15 cellular contexts compared by ENCODE assay signal in the genomic region with DNA sequence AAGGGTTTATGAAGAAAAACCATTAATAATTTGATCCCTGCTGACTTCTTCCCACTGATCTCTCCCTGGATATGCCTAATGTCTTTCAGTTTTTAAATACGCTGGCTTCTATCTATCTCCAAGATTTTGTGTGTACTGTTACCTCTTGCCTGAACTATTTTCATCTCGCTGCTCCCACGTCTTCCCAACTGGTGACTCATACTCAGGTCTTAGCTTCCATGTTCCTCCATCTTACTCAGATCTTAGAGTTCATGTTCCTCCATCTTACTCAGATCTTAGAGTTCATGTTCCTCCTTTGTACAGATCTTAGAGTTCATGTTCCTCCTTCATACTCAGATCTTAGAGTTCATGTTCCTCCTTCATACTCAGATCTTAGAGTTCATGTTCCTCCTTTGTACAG.
A peak's percentile ranks its signal among the peaks of the same experiment; 100 is the strongest.
DNase-seq lines count a peak whose midpoint lies in the region; ATAC-seq and TF ChIP-seq lines count a peak whose summit lies in the region.
"Had no signal": no experiment of that assay in that cellular context is flagged by ENCODE, and none has a peak within 500 bp of the region (broad histone marks: within the 10 kb centered on the region; RNA-seq: fewer than 3 reads in every experiment).

No MANE protein-coding gene starts in this region.

- peaks cover 3% of the 10 kb centered on the region for H3K36me3 ChIP-seq in OCI-LY3 (replicated peaks; ENCODE audit: low read depth, low read length)

- H3K4me1 Mint-ChIP-seq in stimulated activated naive B cell treated with anti-CD40 and anti-IgM and Interleukin-4, amounts not matched to agents 10 μg/mL and 1 μg/mL and 100 μg/mL, for 72 hours: peaks cover 0 to 5% of the 10 kb centered on the region in 2 donors
- H3K4me1 Mint-ChIP-seq in stimulated activated naive CD8-positive, alpha-beta T cell treated with anti-CD3 and anti-CD28 coated beads, Interleukin-15, amount 100 ng/mL, for 72 hours: no peaks in the 10 kb centered on the region
- H3K4me1 Mint-ChIP-seq: CD4-positive, CD25-positive, alpha-beta regulatory T cell; GM23338; H9 had no signal

- H3K4me2 ChIP-seq in OCI-LY3 (ENCODE audit: low read length): no peak overlapping the region
- H3K4me2 ChIP-seq: GM23338 had no signal

- H3K9me3 Mint-ChIP-seq in stimulated activated naive B cell treated with anti-CD40 and anti-IgM and Interleukin-4, amounts not matched to agents 10 μg/mL and 1 μg/mL and 100 μg/mL, for 72 hours: peaks cover 6 to 10% of the 10 kb centered on the region in 2 donors
- peaks cover 0 to 5% of the 10 kb centered on the region in 2 donors for H3K9me3 Mint-ChIP-seq in stimulated activated naive CD8-positive, alpha-beta T cell treated with anti-CD3 and anti-CD28 coated beads, Interleukin-15, amount 100 ng/mL, for 72 hours
- H3K9me3 Mint-ChIP-seq: CD8-positive, alpha-beta T cell had no signal

- no peaks in the 10 kb centered on the region for H4K20me1 ChIP-seq in OCI-LY3 (ENCODE audit: insufficient read depth, low read length)

- TF ChIP-seq CTCF in OCI-LY3 (IDR thresholded peaks at IDR 0.05; ENCODE audit: low read depth, low read length): no peak

- peaks cover 30 to 40% of the 10 kb centered on the region in 2 donors for H3K27me3 Mint-ChIP-seq in stimulated activated naive B cell treated with anti-CD40 and anti-IgM and Interleukin-4, amounts not matched to agents 10 μg/mL and 1 μg/mL and 100 μg/mL, for 72 hours
- peaks cover 18% of the 10 kb centered on the region for H3K27me3 Mint-ChIP-seq in stimulated activated naive CD8-positive, alpha-beta T cell treated with anti-CD3 and anti-CD28 coated beads, Interleukin-15, amount 100 ng/mL, for 72 hours

- no peak overlapping the region for H3K4me3 Mint-ChIP-seq in stimulated activated naive B cell treated with anti-CD40 and anti-IgM and Interleukin-4, amounts not matched to agents 10 μg/mL and 1 μg/mL and 100 μg/mL, for 72 hours
- H3K4me3 Mint-ChIP-seq in stimulated activated naive CD8-positive, alpha-beta T cell treated with anti-CD3 and anti-CD28 coated beads, Interleukin-15, amount 100 ng/mL, for 72 hours: no peak overlapping the region
- H3K4me3 Mint-ChIP-seq: CD4-positive, CD25-positive, alpha-beta regulatory T cell; CD8-positive, alpha-beta T cell; GM23338; H9 had no signal

- H3K27me3 ChIP-seq in OCI-LY3 (ENCODE audit: low read depth, low read length): no peaks in the 10 kb centered on the region

- no peaks in the 10 kb centered on the region for H3K79me2 ChIP-seq in OCI-LY3 (ENCODE audit: low read length)

- no peak overlapping the region for H2AFZ ChIP-seq in OCI-LY3 (ENCODE audit: low read depth, low read length)
- H2AFZ ChIP-seq: GM23338 had no signal

- H3K27ac ChIP-seq in OCI-LY3 (ENCODE audit: low read length) (peak overlapping the region; percentile 76), caudate nucleus (ENCODE audit: low read depth, low read length) (peak overlapping the region; percentile 84)

- ATAC-seq in stimulated activated naive B cell treated with anti-CD40 and anti-IgM and Interleukin-4, amounts not matched to agents 10 μg/mL and 1 μg/mL and 100 μg/mL, for 72 hours (replicated peaks): no peak
- no peak for ATAC-seq in stimulated activated naive CD8-positive, alpha-beta T cell treated with anti-CD3 and anti-CD28 coated beads, Interleukin-15, amount 100 ng/mL, for 72 hours
- ATAC-seq: CD8-positive, alpha-beta T cell; GM23338; HCT116 had no signal

- peaks cover 8% of the 10 kb centered on the region; the same call in 1 of the 2 replicates for H3K9me3 ChIP-seq in OCI-LY3 (ENCODE audit: insufficient read depth, low read length)
- H3K9me3 ChIP-seq: Caco-2 had no signal

- no peak overlapping the region for H3K4me3 ChIP-seq in OCI-LY3 (ENCODE audit: low read length)
- H3K4me3 ChIP-seq: GM23338 had no signal

- 0 out of 2 replicates have a peak, but pooled peaks cover 3% of the 10 kb centered on the region for H3K4me1 ChIP-seq in OCI-LY3 (ENCODE audit: low read length)
- H3K4me1 ChIP-seq: Caco-2 had no signal

- peak overlapping the region; percentile 14 for H3K27ac Mint-ChIP-seq in stimulated activated naive B cell treated with anti-CD40 and anti-IgM and Interleukin-4, amounts not matched to agents 10 μg/mL and 1 μg/mL and 100 μg/mL, for 72 hours
- H3K27ac Mint-ChIP-seq in stimulated activated naive CD8-positive, alpha-beta T cell treated with anti-CD3 and anti-CD28 coated beads, Interleukin-15, amount 100 ng/mL, for 72 hours: no peak overlapping the region
- H3K27ac Mint-ChIP-seq: CD4-positive, CD25-positive, alpha-beta regulatory T cell; CD8-positive, alpha-beta T cell; GM23338; H9 had no signal

- peaks cover 2 to 4% of the 10 kb centered on the region in 2 donors for H3K36me3 Mint-ChIP-seq in stimulated activated naive B cell treated with anti-CD40 and anti-IgM and Interleukin-4, amounts not matched to agents 10 μg/mL and 1 μg/mL and 100 μg/mL, for 72 hours
- H3K36me3 Mint-ChIP-seq: CD4-positive, CD25-positive, alpha-beta regulatory T cell; CD8-positive, alpha-beta T cell had no signal

- DNase-seq in caudate nucleus (lab: John Stamatoyannopoulos, UW): peak in 10 of 61 donors; percentile 1 to 77 (median 12)
- no peak for DNase-seq in stimulated activated naive B cell treated with anti-CD40 and anti-IgM and Interleukin-4, amounts not matched to agents 10 μg/mL and 1 μg/mL and 100 μg/mL, for 72 hours
- DNase-seq in cerebellar cortex (ENCODE audit: low spot score): no peak
- no peak for DNase-seq in stimulated activated naive CD8-positive, alpha-beta T cell treated with anti-CD3 and anti-CD28 coated beads, Interleukin-15, amount 100 ng/mL, for 72 hours
- DNase-seq in activated naive CD4-positive, alpha-beta T cell (lab: John Stamatoyannopoulos, UW): no peak
- DNase-seq: C1 segment of cervical spinal cord; Caco-2; CD4-positive, CD25-positive, alpha-beta regulatory T cell; CD8-positive, alpha-beta T cell; DMS153; DND-41; H9 had no signal

- H3K9ac ChIP-seq in OCI-LY3 (ENCODE audit: low read length): no peak overlapping the region
